Comparison of ENCODE assay signal across 17 cellular contexts in genomic region chr3:7517979-7518378, GRCh38.
DNase-seq lines count a peak whose midpoint lies in the region; ATAC-seq lines count a peak whose summit lies in the region.
"Had no signal": no experiment of that assay in that cellular context is flagged by ENCODE, and none has a peak within 500 bp of the region (broad histone marks: within the 10 kb centered on the region; RNA-seq: fewer than 3 reads in every experiment).

No MANE protein-coding gene starts in this region.

- intact Hi-C loops in Right ventricle myocardium inferior (cut with DNase I): no loop called here
- intact Hi-C loops in left cardiac atrium (cut with DNase I): no loop called here

- ATAC-seq in Right ventricle myocardium inferior (peak; percentile 20), left cardiac atrium (no peak), GM21786 (IDR thresholded peaks at IDR 0.05; ENCODE audit: unreplicated experiment) (no peak)
- no peak for ATAC-seq in activated naive CD8-positive, alpha-beta T cell treated with anti-CD3 and anti-CD28 coated beads, Interleukin-2, amount 50 U/mL, for 24 hours
- ATAC-seq: A549 had no signal

- no peaks in the 10 kb centered on the region for H3K27me3 Mint-ChIP-seq in activated naive CD8-positive, alpha-beta T cell treated with anti-CD3 and anti-CD28 coated beads, Interleukin-2, amount 50 U/mL, for 24 hours
- H3K27me3 Mint-ChIP-seq: B cell had no signal

- H3K9me3 Mint-ChIP-seq in activated naive CD8-positive, alpha-beta T cell treated with anti-CD3 and anti-CD28 coated beads, Interleukin-2, amount 50 U/mL, for 24 hours: no peaks in the 10 kb centered on the region

- DNase-seq in Right ventricle myocardium inferior (ENCODE audit: missing footprints) (no peak), left cardiac atrium (no peak), NCI-H69 (lab: John Stamatoyannopoulos, UW) (peak; percentile 24), medulla oblongata (ENCODE audit: extremely low spot score) (peak; percentile 13), superior temporal gyrus (ENCODE audit: extremely low spot score) (peak; percentile 24), NK-92 (lab: John Stamatoyannopoulos, UW; ENCODE audit: unreplicated experiment) (no peak)
- DNase-seq in activated naive CD8-positive, alpha-beta T cell treated with anti-CD3 and anti-CD28 coated beads, Interleukin-2, amount 50 U/mL, for 24 hours: no peak
- DNase-seq: Kasumi-1; NCI-H1436; NCI-H187 treated with DMSO at 0.1 percent for 48 hours; NCI-H2107; NCI-H2227 treated with DMSO at 0.1 percent for 48 hours; NK-92 treated with Interleukin-12 subunit alpha and Interleukin-12 subunit beta, amount 100 ng/mL, for 24 hours had no signal

- no peak overlapping the region for H3K4me3 Mint-ChIP-seq in activated naive CD8-positive, alpha-beta T cell treated with anti-CD3 and anti-CD28 coated beads, Interleukin-2, amount 50 U/mL, for 24 hours
- H3K4me3 Mint-ChIP-seq: B cell, CD14-positive monocyte had no signal

- H3K36me3 Mint-ChIP-seq in activated naive CD8-positive, alpha-beta T cell treated with anti-CD3 and anti-CD28 coated beads, Interleukin-2, amount 50 U/mL, for 24 hours (ENCODE audit: low read depth): no peaks in the 10 kb centered on the region
- H3K36me3 Mint-ChIP-seq: CD14-positive monocyte had no signal

- no peaks in the 10 kb centered on the region for H3K4me1 Mint-ChIP-seq in activated naive CD8-positive, alpha-beta T cell treated with anti-CD3 and anti-CD28 coated beads, Interleukin-2, amount 50 U/mL, for 24 hours
- H3K4me1 Mint-ChIP-seq: B cell, CD14-positive monocyte had no signal

- H3K27ac Mint-ChIP-seq in activated naive CD8-positive, alpha-beta T cell treated with anti-CD3 and anti-CD28 coated beads, Interleukin-2, amount 50 U/mL, for 24 hours: no peak overlapping the region
- H3K27ac Mint-ChIP-seq: B cell had no signal

Comparison
In these comparisons a context has a peak if more than half of its experiments do, and no peak if none do; other contexts are left out.
1. DNase-seq: peak in NCI-H69 (single experiment), medulla oblongata (single experiment) and superior temporal gyrus (single experiment); none in Right ventricle myocardium inferior (single experiment), left cardiac atrium (single experiment), NK-92 (single experiment) and activated naive CD8-positive, alpha-beta T cell treated with anti-CD3 and anti-CD28 coated beads, Interleukin-2, amount 50 U/mL, for 24 hours (single experiment).